ENCODE assay signal across 8 cellular contexts in genomic region chr1:35769759-35770446, GRCh38. TPM values are rescaled to one million over a fixed set of nuclear protein-coding genes. Genes with fewer than 3 reads are reported as not detected.
DNase-seq lines count a peak whose midpoint lies in the region; ATAC-seq and TF ChIP-seq lines count a peak whose summit lies in the region.

Gene CLSPN, minus strand, starts transcription at chr1:35769978. Its CDS starts 108 bp downstream, at chr1:35769870.

- peaks cover 33% of the 10 kb centered on the region for H3K4me1 ChIP-seq in DOHH2 (ENCODE audit: control insufficient read depth, low read length)
- 0 out of 2 replicates have a peak, but pooled peaks cover 2% of the 10 kb centered on the region for H3K4me1 ChIP-seq in GM23338 (ENCODE audit: insufficient read depth)
- H3K4me1 ChIP-seq in fibroblast of lung (ENCODE audit: control insufficient read depth, extremely low read depth, insufficient read depth, low read length): no peaks in the 10 kb centered on the region

- peaks cover 5% of the 10 kb centered on the region for H3K27me3 Mint-ChIP-seq in GM23338 (ENCODE audit: insufficient read depth, low read depth, poor library complexity)
- H3K27me3 Mint-ChIP-seq in naive thymus-derived CD8-positive, alpha-beta T cell: no peaks in the 10 kb centered on the region

- no peaks in the 10 kb centered on the region for H3K9me3 ChIP-seq in DOHH2 (ENCODE audit: control insufficient read depth, insufficient read depth, low read length)
- H3K9me3 ChIP-seq in fibroblast of lung (ENCODE audit: control insufficient read depth, insufficient read depth, low read depth, low read length): no peaks in the 10 kb centered on the region

- peak within 1 kb of the TSS; percentile 65 for H3K9ac ChIP-seq in fibroblast of lung (ENCODE audit: insufficient read depth, low read length)

- H4K20me1 ChIP-seq in DOHH2 (ENCODE audit: control insufficient read depth, insufficient read depth, low read depth, low read length): no peaks in the 10 kb centered on the region
- peaks cover 9% of the 10 kb centered on the region; the same call in 1 of the 2 replicates for H4K20me1 ChIP-seq in GM23338 (replicated peaks; ENCODE audit: insufficient read depth)
- no peaks in the 10 kb centered on the region for H4K20me1 ChIP-seq in fibroblast of lung (ENCODE audit: control insufficient read depth, extremely low read depth, insufficient read depth, low read length)

- H3K27ac ChIP-seq in DOHH2 (ENCODE audit: low read depth, low read length): peak within 1 kb of the TSS; percentile 72
- H3K27ac ChIP-seq in GM23338 (ENCODE audit: low read depth): peak within 1 kb of the TSS; percentile 90
- H3K27ac ChIP-seq in fibroblast of lung (ENCODE audit: insufficient read depth, low read length): peak within 1 kb of the TSS; percentile 73

- H3K4me3 ChIP-seq in DOHH2 (ENCODE audit: low read length): peak within 1 kb of the TSS; percentile 82
- H3K4me3 ChIP-seq in GM23338: peak within 1 kb of the TSS; percentile 72
- H3K4me3 ChIP-seq in fibroblast of lung (replicated peaks in 1 of 4; ENCODE audit: control extremely low read depth in 1 of 4, insufficient read depth in 1 of 4, low read depth in 3 of 4, low read length in 4 of 4): peak within 1 kb of the TSS; percentile 43 to 89 (median 70)

- H3K9me3 Mint-ChIP-seq in GM23338: no peaks in the 10 kb centered on the region; the same call in 2 of the 3 replicates
- no peaks in the 10 kb centered on the region for H3K9me3 Mint-ChIP-seq in naive thymus-derived CD8-positive, alpha-beta T cell

- ATAC-seq in GM23338: peak; percentile 93
- peak; percentile 96 for ATAC-seq in naive thymus-derived CD8-positive, alpha-beta T cell

- peak within 1 kb of the TSS; percentile 99 for H3K27ac Mint-ChIP-seq in GM23338
- H3K27ac Mint-ChIP-seq in naive thymus-derived CD8-positive, alpha-beta T cell: peak within 1 kb of the TSS; percentile 54 to 97 (median 93)

- H2AFZ ChIP-seq in GM23338 (0 out of 2 replicates have a peak within 1 kb of the TSS, but pooled peaks have one; percentile 15), fibroblast of lung (ENCODE audit: low read length) (peak within 1 kb of the TSS; percentile 90)

- POLR2A ChIA-PET in naive thymus-derived CD8-positive, alpha-beta T cell (lab: Charles Lee): interaction anchor here (0.5 to 1.6 kb wide), 8 partner anchors 11 to 423 kb away, joined by 3 to 6 read pairs (median 4); partner anchors contain the start of genes KIAA0319L and NCDN

- H3K36me3 Mint-ChIP-seq in GM23338 (ENCODE audit: low read depth): peaks cover 10% of the 10 kb centered on the region
- no peaks in the 10 kb centered on the region for H3K36me3 Mint-ChIP-seq in naive thymus-derived CD8-positive, alpha-beta T cell

- TF ChIP-seq CTCF in DOHH2 (IDR thresholded peaks at IDR 0.05; ENCODE audit: low read depth, low read length, poor library complexity, severe bottlenecking) (no peak), GM23338 (conservative IDR thresholded peaks at IDR 0.05; ENCODE audit: low read depth in 2 of 2) (no peak), fibroblast of lung (conservative IDR thresholded peaks at IDR 0.05 in 1 of 2, IDR thresholded peaks at IDR 0.05 in 1 of 2; ENCODE audit: low read depth in 1 of 2, low read length in 2 of 2) (no peak)

- H3K4me3 Mint-ChIP-seq in GM23338: peak within 1 kb of the TSS; percentile 99
- peak within 1 kb of the TSS; percentile 96 to 100 (median 99) for H3K4me3 Mint-ChIP-seq in naive thymus-derived CD8-positive, alpha-beta T cell

- H3K36me3 ChIP-seq in DOHH2 (ENCODE audit: control insufficient read depth, low read length) (peaks cover 22% of the 10 kb centered on the region), GM23338 (ENCODE audit: insufficient read depth) (no peaks in the 10 kb centered on the region), fibroblast of lung (ENCODE audit: control insufficient read depth, insufficient read depth, low read length) (no peaks in the 10 kb centered on the region)

- H3F3A ChIP-seq in DOHH2 (ENCODE audit: control insufficient read depth, insufficient read depth) (peaks cover 13% of the 10 kb centered on the region), GM23338 (replicated peaks; ENCODE audit: low read depth) (no peaks in the 10 kb centered on the region)

- DNase-seq in GM23338 (ENCODE audit: low spot score) (peak; percentile 99), LHCN-M2 (ENCODE audit: low read depth) (peak; percentile 94), RPMI8226 (peak; percentile 98), fibroblast of lung (ENCODE audit: low read depth in 2 of 2) (peak; percentile 92 to 94)
- peak; percentile 83 to 90 for DNase-seq in activated T-helper 1 cell treated with anti-CD3 and anti-CD28 coated beads, Interleukin-2, amount 50 U/mL, for 16 hours (ENCODE audit: low read depth in 1 of 2, low spot score in 1 of 2)
- peak; percentile 84 to 95 (median 92) for DNase-seq in naive thymus-derived CD8-positive, alpha-beta T cell
- DNase-seq in stimulated activated naive CD4-positive, alpha-beta T cell (lab: John Stamatoyannopoulos, UW): peak; percentile 85 to 91 (median 88)

- H3K27me3 ChIP-seq in DOHH2 (ENCODE audit: control insufficient read depth, low read length) (no peaks in the 10 kb centered on the region), GM23338 (ENCODE audit: insufficient read depth) (no peaks in the 10 kb centered on the region), fibroblast of lung (ENCODE audit: control insufficient read depth, insufficient read depth, low read length) (no peaks in the 10 kb centered on the region)

- H3K79me2 ChIP-seq in DOHH2 (ENCODE audit: control insufficient read depth, low read length): peaks cover 40% of the 10 kb centered on the region
- H3K79me2 ChIP-seq in GM23338 (replicated peaks; ENCODE audit: insufficient read depth): peaks cover 41% of the 10 kb centered on the region
- H3K79me2 ChIP-seq in fibroblast of lung (ENCODE audit: control insufficient read depth, insufficient read depth, low read length): peaks cover 13% of the 10 kb centered on the region

- H3K4me2 ChIP-seq in DOHH2 (ENCODE audit: low read length): peak within 1 kb of the TSS; percentile 66
- peak within 1 kb of the TSS; percentile 82 for H3K4me2 ChIP-seq in GM23338
- H3K4me2 ChIP-seq in fibroblast of lung (ENCODE audit: extremely low read depth, insufficient read depth, low read length): peak within 1 kb of the TSS; percentile 85

- peaks cover 10% of the 10 kb centered on the region for H3K4me1 Mint-ChIP-seq in GM23338
- H3K4me1 Mint-ChIP-seq in naive thymus-derived CD8-positive, alpha-beta T cell: peaks cover 4 to 19% (median 8%) of the 10 kb centered on the region in 4 donors

- H3K9me2 ChIP-seq in DOHH2 (replicated peaks; ENCODE audit: control insufficient read depth, low read length): no peaks in the 10 kb centered on the region
- H3K9me2 ChIP-seq in GM23338 (ENCODE audit: insufficient read depth): no peaks in the 10 kb centered on the region

TF ChIP-seq in GM23338, 12 proteins besides CTCF, POLR2A, EP300 and RAD21 (continues in another document):
- TF ChIP-seq STAT1 (IDR thresholded peaks at IDR 0.05; ENCODE audit: unreplicated experiment) (no peak), JUNB (IDR thresholded peaks at IDR 0.05; ENCODE audit: unreplicated experiment) (no peak), ETS1 (IDR thresholded peaks at IDR 0.05) (no peak), NANOG (IDR thresholded peaks at IDR 0.05; ENCODE audit: borderline replicate concordance) (no peak), EZH2phosphoT487 (IDR thresholded peaks at IDR 0.05; ENCODE audit: unreplicated experiment) (no peak), POLR2AphosphoS5 (IDR thresholded peaks at IDR 0.05; ENCODE audit: low read depth) (peak; percentile 93), EZH2 (IDR thresholded peaks at IDR 0.05; ENCODE audit: low read depth, unreplicated experiment) (no peak)

RNA-seq across cellular contexts. Expression of gene CLSPN, which starts in this region (rescaled TPM):
- 30.4 and 32.5 TPM in 2 replicates for total RNA-seq in GM23338 (2014; rRNA removed; shearing (Covaris generic))
- polyA plus RNA-seq in GM23338 (2016; fragmentation: Nextera tagmentation; extraction: Ambion mirVana) (43.8 and 46.1 TPM in 2 replicates), fibroblast of lung (10.1 and 24.1 TPM in 2 replicates)
- total RNA-seq in LHCN-M2 (2014; rRNA removed) (33.0 and 46.2 TPM in 2 replicates), fibroblast of lung (2.3 and 4.3 TPM in 2 replicates)
- polyA plus RNA-seq in LHCN-M2 (2012): 15.2 TPM
- 6.2 and 15.0 TPM in 2 replicates for polyA plus RNA-seq in fibroblast of lung (2012)
- 2.6 and 36.5 TPM in 2 replicates for polyA minus RNA-seq in fibroblast of lung (ENCODE audit: low replicate concordance)
- under 1 TPM; 0.16 to 0.49 TPM for total RNA-seq in naive thymus-derived CD8-positive, alpha-beta T cell
- polyA plus RNA-seq in naive thymus-derived CD8-positive, alpha-beta T cell: under 1 TPM in 2 of 3 donors, not detected in 1; 0.05 TPM

Comparison
In these comparisons a context has a peak if more than half of its experiments do, and no peak if none do; other contexts are left out.
1. Peak in every context shown above with its lines: DNase-seq, ATAC-seq, H3K4me3 ChIP-seq and H3K27ac ChIP-seq.
2. RNA of gene CLSPN (polyA plus RNA-seq): 43.8 to 46.1 TPM in GM23338 and 6.2 to 24.1 TPM in fibroblast of lung; 0.05 TPM in naive thymus-derived CD8-positive, alpha-beta T cell; every median in the first group is over 4 times any median in the second.
3. Peak in DNase-seq and ATAC-seq in naive thymus-derived CD8-positive, alpha-beta T cell; RNA of the gene not detected or under 1 TPM.